10 cellular contexts compared by ENCODE assay signal in the genomic region with DNA sequence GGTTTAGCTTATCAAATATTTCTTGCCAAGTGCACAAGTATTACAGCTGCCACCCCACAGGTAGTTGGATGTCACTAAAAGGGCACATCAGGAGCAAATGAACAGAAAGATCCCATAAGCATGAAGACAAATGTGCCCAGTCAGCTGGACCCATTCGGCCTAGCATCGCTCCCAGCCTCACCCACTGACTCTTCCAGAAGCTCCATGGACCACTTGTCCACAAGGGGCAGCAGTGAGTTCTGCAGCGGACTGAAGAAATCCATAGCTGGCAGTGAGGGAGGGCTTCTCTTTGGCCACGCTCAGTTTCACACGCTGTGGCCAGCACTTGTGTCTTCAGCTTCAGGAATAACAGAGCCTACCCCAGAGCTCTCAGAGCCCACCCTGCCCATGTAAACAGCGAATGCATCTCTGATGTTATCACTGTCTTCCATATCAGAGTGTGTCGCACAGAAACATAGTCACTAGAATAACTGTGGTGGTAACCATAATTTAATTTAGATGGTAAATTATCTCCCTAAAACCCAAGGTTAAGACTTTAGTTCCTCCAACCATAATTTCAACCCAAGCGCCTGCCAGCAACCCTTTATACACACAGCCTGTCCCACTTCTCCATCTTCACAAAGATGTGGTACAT. TPM values are rescaled to one million over a fixed set of nuclear protein-coding genes. Genes with fewer than 3 reads are reported as not detected.
DNase-seq lines count a peak whose midpoint lies in the region; ATAC-seq and TF ChIP-seq lines count a peak whose summit lies in the region.
"Had no signal": no experiment of that assay in that cellular context is flagged by ENCODE, and none has a peak within 500 bp of the region (broad histone marks: within the 10 kb centered on the region; RNA-seq: fewer than 3 reads in every experiment).

No MANE protein-coding gene starts in this region.

- H3K4me1 ChIP-seq in liver (ENCODE audit: control insufficient read depth in 4 of 4, insufficient read depth in 4 of 4, low read length in 3 of 4), result no peaks in the 10 kb centered on the region
- H3K4me1 ChIP-seq: BLaER1 treated with 17β-estradiol and CSF1 and Interleukin-3, amounts not matched to agents 10 nM and 100 nM had no signal

- 40% methylated on average over 8 of the region's 8 CpGs for WGBS in liver

- peak; percentile 66 for TF ChIP-seq CTCF in liver (IDR thresholded peaks at IDR 0.05; ENCODE audit: low read depth, low read length, missing input control)

- no peak overlapping the region for H3K4me3 ChIP-seq in liver (ENCODE audit: low read depth in 1 of 3, low read length in 3 of 3)
- H3K4me3 ChIP-seq: BLaER1 treated with 17β-estradiol and CSF1 and Interleukin-3, amounts not matched to agents 10 nM and 100 nM had no signal

- H3K27me3 ChIP-seq in liver (ENCODE audit: control insufficient read depth in 4 of 4, insufficient read depth in 4 of 4, low read length in 3 of 4), result no peaks in the 10 kb centered on the region
- H3K27me3 ChIP-seq: BLaER1 treated with 17β-estradiol and CSF1 and Interleukin-3, amounts not matched to agents 10 nM and 100 nM had no signal

- peak; percentile 55 to 79 for TF ChIP-seq RAD21 in liver (IDR thresholded peaks at IDR 0.05)

- H3K9ac ChIP-seq in liver (ENCODE audit: low read depth in 1 of 2, low read length in 2 of 2), result no peak overlapping the region
- H3K9ac ChIP-seq: BLaER1 treated with 17β-estradiol and CSF1 and Interleukin-3, amounts not matched to agents 10 nM and 100 nM had no signal

- no peaks in the 10 kb centered on the region for H3K9me3 ChIP-seq in liver (ENCODE audit: control insufficient read depth in 4 of 4, low read length in 3 of 4)
- H3K9me3 ChIP-seq: BLaER1 treated with 17β-estradiol and CSF1 and Interleukin-3, amounts not matched to agents 10 nM and 100 nM had no signal

- no peaks in the 10 kb centered on the region for H3K36me3 ChIP-seq in liver (ENCODE audit: control insufficient read depth in 4 of 4, insufficient read depth in 3 of 4, low read depth in 1 of 4, low read length in 3 of 4)
- H3K36me3 ChIP-seq: BLaER1 treated with 17β-estradiol and CSF1 and Interleukin-3, amounts not matched to agents 10 nM and 100 nM had no signal

- H3K27ac ChIP-seq in liver (ENCODE audit: low read depth in 1 of 2, low read length in 2 of 2), result no peak overlapping the region
- H3K27ac ChIP-seq: BLaER1 treated with 17β-estradiol and CSF1 and Interleukin-3, amounts not matched to agents 10 nM and 100 nM had no signal

- peak; percentile 16 for DNase-seq in NCI-H2107 (lab: John Stamatoyannopoulos, UW)
- DNase-seq in NCI-H2107 treated with DMSO at 0.1 percent for 48 hours (lab: John Stamatoyannopoulos, UW; ENCODE audit: unreplicated experiment), result no peak
- peak; percentile 66 for DNase-seq in NCI-H2171 treated with DMSO at 0.1 percent for 48 hours (lab: John Stamatoyannopoulos, UW)
- peak; percentile 60 for DNase-seq in activated CD4-positive, CD25-positive, alpha-beta regulatory T cell treated with anti-CD3 and anti-CD28 coated beads, Interleukin-2, amount 50 U/mL, for 72 hours
- peak; percentile 66 for DNase-seq in cerebellar cortex (ENCODE audit: low spot score)
- peak in 2 of 3 donors; percentile 2 to 27 for DNase-seq in stimulated activated CD4-positive, alpha-beta T cell treated with anti-CD3 and anti-CD28 coated beads, TNF-alpha, amount 100 ng/mL, for 1 hour (ENCODE audit: low read depth in 3 of 3, low spot score in 1 of 3)

- peak; percentile 73 for ATAC-seq in HG02678 (IDR thresholded peaks at IDR 0.05; ENCODE audit: unreplicated experiment)

TF ChIP-seq in liver, 16 proteins besides CTCF, POLR2A, EP300 and RAD21:
- TF ChIP-seq YY1 (IDR thresholded peaks at IDR 0.05), result no peak
- no peak for TF ChIP-seq NR2F2 (IDR thresholded peaks at IDR 0.05)
- TF ChIP-seq ATF3 (IDR thresholded peaks at IDR 0.05), result no peak
- TF ChIP-seq SP1 (IDR thresholded peaks at IDR 0.05), result no peak
- TF ChIP-seq FOXA1 (IDR thresholded peaks at IDR 0.05), result no peak
- no peak for TF ChIP-seq JUND (IDR thresholded peaks at IDR 0.05)

RNA-seq across cellular contexts. Expression of gene CGA, which starts 15.8 kb away (rescaled TPM):
- not detected for total RNA-seq in liver
- not detected for polyA plus RNA-seq in liver
- total RNA-seq: mononuclear cell had no signal
